Comparison of ENCODE assay signal across 20 cellular contexts in genomic region chr12:54001283-54002187, GRCh38. TPM values are rescaled to one million over a fixed set of nuclear protein-coding genes. Genes with fewer than 3 reads are reported as not detected.
DNase-seq lines count a peak whose midpoint lies in the region; ATAC-seq, FAIRE-seq and TF ChIP-seq lines count a peak whose summit lies in the region.
"Had no signal": no experiment of that assay in that cellular context is flagged by ENCODE, and none has a peak within 500 bp of the region (broad histone marks: within the 10 kb centered on the region; RNA-seq: fewer than 3 reads in every experiment).

No MANE protein-coding gene starts in this region.

- peak overlapping the region; percentile 3 for H3K27ac Mint-ChIP-seq in activated naive CD4-positive, alpha-beta T cell treated with anti-CD3 and anti-CD28 coated beads, Interleukin-2, amount 10 ng/mL, durations not matched to agents 7 days and 5 days
- H3K27ac Mint-ChIP-seq in memory B cell: peak overlapping the region; percentile 52
- H3K27ac Mint-ChIP-seq: activated CD4-positive, alpha-beta memory T cell treated with anti-CD3 and anti-CD28 coated beads for 36 hours had no signal

- intact Hi-C loops in K562 (cut with micrococcal nuclease): no loop called here

- H3F3A ChIP-seq in smooth muscle cell (ENCODE audit: low read depth): no peaks in the 10 kb centered on the region

- 76% methylated on average over 8 of the region's 8 CpGs for WGBS in K562 (ENCODE audit: insufficient coverage, low coverage, missing lambda C conversion rate)
- 37 to 42% methylated on average over 8 of the region's 8 CpGs for WGBS in tibial nerve, 2 donors
- WGBS in smooth muscle cell (ENCODE audit: low lambda C conversion rate): 17% methylated on average over 8 of the region's 8 CpGs

- H3K27me3 Mint-ChIP-seq in activated naive CD4-positive, alpha-beta T cell treated with anti-CD3 and anti-CD28 coated beads, Interleukin-2, amount 10 ng/mL, durations not matched to agents 7 days and 5 days: peaks cover 100% of the 10 kb centered on the region
- H3K27me3 Mint-ChIP-seq in memory B cell: peaks cover 41% of the 10 kb centered on the region

- peak overlapping the region; percentile 94 to 99; a peak in 3 of 4 replicates for H3K9ac ChIP-seq in K562 (ENCODE audit: insufficient read depth in 1 of 2, low read depth in 2 of 2, low read length in 2 of 2)
- H3K9ac ChIP-seq in smooth muscle cell (ENCODE audit: low read depth): no peak overlapping the region

- H3K36me3 ChIP-seq in K562 (ENCODE audit: control insufficient read depth, insufficient read depth, low read length) (no peaks in the 10 kb centered on the region), tibial nerve (peaks cover 0 to 4% (median 0%) of the 10 kb centered on the region in 3 donors), smooth muscle cell (ENCODE audit: low read depth) (no peaks in the 10 kb centered on the region)
- H3K36me3 ChIP-seq: colonic mucosa, thoracic aorta had no signal

- BruUV-seq in K562 (replicated peaks; lab: Mats Ljungman, UMichigan): no TSS peak

- no peak for ATAC-seq in K562
- ATAC-seq in memory B cell (ENCODE audit: low read depth): no peak
- ATAC-seq: left lobe of liver; naive thymus-derived CD8-positive, alpha-beta T cell had no signal

- H4K20me1 ChIP-seq in K562 (replicated peaks; ENCODE audit: control insufficient read depth, insufficient read depth, low read length): no peaks in the 10 kb centered on the region
- no peaks in the 10 kb centered on the region for H4K20me1 ChIP-seq in smooth muscle cell (ENCODE audit: low read depth)

- peaks cover 12% of the 10 kb centered on the region for H3K4me1 Mint-ChIP-seq in activated naive CD4-positive, alpha-beta T cell treated with anti-CD3 and anti-CD28 coated beads, Interleukin-2, amount 10 ng/mL, durations not matched to agents 7 days and 5 days
- peaks cover 12% of the 10 kb centered on the region for H3K4me1 Mint-ChIP-seq in memory B cell

- H3K4me3 Mint-ChIP-seq in activated naive CD4-positive, alpha-beta T cell treated with anti-CD3 and anti-CD28 coated beads, Interleukin-2, amount 10 ng/mL, durations not matched to agents 7 days and 5 days: no peak overlapping the region
- no peak overlapping the region for H3K4me3 Mint-ChIP-seq in memory B cell
- H3K4me3 Mint-ChIP-seq: activated CD4-positive, alpha-beta memory T cell treated with anti-CD3 and anti-CD28 coated beads for 36 hours had no signal

- H3K79me2 ChIP-seq in K562 (ENCODE audit: control insufficient read depth, insufficient read depth, low read length) (peaks cover 29% of the 10 kb centered on the region), smooth muscle cell (ENCODE audit: low read depth) (no peaks in the 10 kb centered on the region)

- H3K9me3 Mint-ChIP-seq in activated naive CD4-positive, alpha-beta T cell treated with anti-CD3 and anti-CD28 coated beads, Interleukin-2, amount 10 ng/mL, durations not matched to agents 7 days and 5 days: no peaks in the 10 kb centered on the region
- H3K9me3 Mint-ChIP-seq in memory B cell: no peaks in the 10 kb centered on the region
- H3K9me3 Mint-ChIP-seq: activated CD4-positive, alpha-beta memory T cell treated with anti-CD3 and anti-CD28 coated beads for 36 hours had no signal

- H3K9me3 ChIP-seq in K562 (replicated peaks; ENCODE audit: control insufficient read depth, insufficient read depth, low read depth, low read length) (no peaks in the 10 kb centered on the region), tibial nerve (no peaks in the 10 kb centered on the region), smooth muscle cell (replicated peaks; ENCODE audit: low read depth) (no peaks in the 10 kb centered on the region)
- H3K9me3 ChIP-seq: colonic mucosa, thoracic aorta had no signal

- TF ChIP-seq EP300 in K562 (IDR thresholded peaks at IDR 0.05; ENCODE audit: low read length) (no peak), tibial nerve (IDR thresholded peaks at IDR 0.05) (no peak)

- H3K9me1 ChIP-seq in K562 (ENCODE audit: control insufficient read depth, insufficient read depth, low read length): no peaks in the 10 kb centered on the region

- no peak for FAIRE-seq in K562 (lab: Jason Lieb, UNC)
- FAIRE-seq: TTC549 had no signal

- H3K27me3 ChIP-seq in K562 (ENCODE audit: control insufficient read depth in 2 of 2, insufficient read depth in 2 of 2, low read length in 2 of 2) (no peaks in the 10 kb centered on the region), tibial nerve (peaks cover 0 to 58% of the 10 kb centered on the region in 2 donors), smooth muscle cell (ENCODE audit: low read depth) (peaks cover 100% of the 10 kb centered on the region)

- H2AFZ ChIP-seq in K562 (ENCODE audit: low read depth, low read length) (no peak overlapping the region), smooth muscle cell (ENCODE audit: low read depth) (no peak overlapping the region)

- TF ChIP-seq POLR2A in K562 (conservative IDR thresholded peaks at IDR 0.05) (no peak), tibial nerve (IDR thresholded peaks at IDR 0.05) (no peak)

- H3K4me1 ChIP-seq in K562 (replicated peaks in 1 of 2; ENCODE audit: control insufficient read depth in 2 of 2, insufficient read depth in 2 of 2, low read length in 2 of 2): peaks cover 40 to 77% of the 10 kb centered on the region in 2 experiments
- peaks cover 0 to 91% (median 11%) of the 10 kb centered on the region in 4 donors for H3K4me1 ChIP-seq in tibial nerve
- H3K4me1 ChIP-seq in smooth muscle cell (ENCODE audit: low read depth): peaks cover 7% of the 10 kb centered on the region

- no peak overlapping the region for H3K27ac ChIP-seq in K562 (ENCODE audit: extremely low read depth, low read depth, low read length)
- peak overlapping the region; percentile 86 to 99 (median 94) for H3K27ac ChIP-seq in tibial nerve
- no peak overlapping the region for H3K27ac ChIP-seq in smooth muscle cell (ENCODE audit: low read depth)
- H3K27ac ChIP-seq: colonic mucosa had no signal

- CTCF ChIA-PET in activated naive CD4-positive, alpha-beta T cell treated with anti-CD3 and anti-CD28 coated beads, Interleukin-2, amount 10 ng/mL, durations not matched to agents 7 days and 5 days (lab: Charles Lee): interaction anchor here (0.7 to 1.6 kb wide), 4 partner anchors 31 to 213 kb away, joined by 3 to 5 read pairs (median 3); partner anchors contain the start of gene HOXC5
- CTCF ChIA-PET in K562 (lab: Yijun Ruan, JAX; ENCODE audit: low intra/inter-chr PET ratio): interaction anchor here (0.6 kb wide), 1 partner anchor 208 kb away, joined by 5 read pairs; no protein-coding TSS in a partner anchor

- H3K4me2 ChIP-seq in K562 (ENCODE audit: insufficient read depth, low read length): no peak overlapping the region
- H3K4me2 ChIP-seq in smooth muscle cell: no peak overlapping the region

- TF ChIP-seq RAD21 in K562 (CRISPR knock-in tag; conservative IDR thresholded peaks at IDR 0.05 in 1 of 2, IDR thresholded peaks at IDR 0.05 in 1 of 2): no peak

- peaks cover 3% of the 10 kb centered on the region for H3K36me3 Mint-ChIP-seq in activated naive CD4-positive, alpha-beta T cell treated with anti-CD3 and anti-CD28 coated beads, Interleukin-2, amount 10 ng/mL, durations not matched to agents 7 days and 5 days
- no peaks in the 10 kb centered on the region for H3K36me3 Mint-ChIP-seq in memory B cell
- H3K36me3 Mint-ChIP-seq: activated CD4-positive, alpha-beta memory T cell treated with anti-CD3 and anti-CD28 coated beads for 36 hours had no signal

- H3K4me3 ChIP-seq in K562 (peak overlapping the region; percentile 71; the same call in 1 of the 2 replicates), tibial nerve (peak overlapping the region in 3 of 4 donors; percentile 51 to 64 (median 57)), smooth muscle cell (no peak overlapping the region)
- H3K4me3 ChIP-seq: colonic mucosa had no signal

- no peak for DNase-seq in activated naive CD4-positive, alpha-beta T cell treated with anti-CD3 and anti-CD28 coated beads, Interleukin-2, amount 10 ng/mL, durations not matched to agents 7 days and 5 days
- no peak for DNase-seq in activated naive CD4-positive, alpha-beta T cell treated with Interleukin-2 at 50 U/mL for 16 hours
- no peak for DNase-seq in K562 (ENCODE audit: extremely low read depth in 1 of 4, low spot score in 3 of 4)
- DNase-seq in memory B cell (ENCODE audit: low spot score in 2 of 2): no peak
- DNase-seq in tibial nerve (ENCODE audit: low spot score in 2 of 2): no peak
- no peak for DNase-seq in smooth muscle cell (lab: John Stamatoyannopoulos, UW; ENCODE audit: unreplicated experiment)
- DNase-seq in GM20000 (ENCODE audit: low spot score): no peak
- no peak for DNase-seq in NAMALWA (ENCODE audit: low spot score)
- DNase-seq: ACHN; activated CD4-positive, alpha-beta memory T cell treated with anti-CD3 and anti-CD28 coated beads for 36 hours; amniotic stem cell; colonic mucosa; GDM1; IMR-90; NCI-H1105 treated with DMSO at 0.1 percent for 48 hours; stimulated activated CD4-positive, alpha-beta T cell treated with anti-CD3 and anti-CD28 coated beads, Interleukin-1b, Interleukin-23, amount 100 ng/mL, for 48 hours had no signal

- no peak for TF ChIP-seq CTCF in K562 (IDR thresholded peaks at IDR 0.05 in 2 of 3, conservative IDR thresholded peaks at IDR 0.05 in 1 of 3; ENCODE audit: insufficient read depth in 2 of 3, low read depth in 1 of 3, low read length in 3 of 3)
- TF ChIP-seq CTCF in tibial nerve (IDR thresholded peaks at IDR 0.05): no peak
- TF ChIP-seq CTCF in smooth muscle cell (IDR thresholded peaks at IDR 0.05; ENCODE audit: borderline replicate concordance, insufficient read depth, poor library complexity, severe bottlenecking): no peak
- TF ChIP-seq CTCF in GM20000 (IDR thresholded peaks at IDR 0.05; ENCODE audit: extremely low read depth, missing control alignments): no peak

- in situ Hi-C loops in K562 (cut with MboI): no loop called here

- POLR2A ChIA-PET in K562 (lab: Yijun Ruan, JAX): interaction anchor here (0.6 to 5.6 kb wide), 8 partner anchors 10 to 190 kb away, joined by 3 to 43 read pairs (median 4); partner anchors contain the start of gene HOXC10

RNA-seq across cellular contexts. Expression of gene HOXC9, which starts 1.6 kb away (rescaled TPM):
- 7.4 and 10.3 TPM in 2 replicates for total RNA-seq in K562 (2011; cell fraction: chromatin; rRNA removed; ENCODE audit: low replicate concordance)
- total RNA-seq in K562 (2011; cell fraction: nucleolus; rRNA removed): 2.7 and 2.9 TPM in 2 replicates
- total RNA-seq in K562 (2011; cell fraction: nucleoplasm; rRNA removed): 2.9 and 3.5 TPM in 2 replicates
- total RNA-seq in K562 (2014; rRNA removed) (10.5 and 13.9 TPM in 2 replicates), K562 (2014; rRNA removed; fragmentation: Illumina TruSeq; extraction: Trizol) (5.7 and 8.0 TPM in 2 replicates), K562 (2015; rRNA removed; fragmentation: Illumina TruSeq; extraction: Trizol) (10.4 and 10.9 TPM in 2 replicates), K562 (2021) (9.3 and 9.9 TPM in 2 replicates), tibial nerve (10 to 100 TPM in 1 of 4 donors, 1 to 10 TPM in 3; 4.4 to 10.5 (median 7.9) TPM), smooth muscle cell (0.54 and 1.2 TPM in 2 replicates)
- polyA plus RNA-seq in K562 (2011; rRNA removed) (1.1 and 1.7 TPM in 2 replicates), K562 (2014; fragmentation: Illumina TruSeq; extraction: Trizol) (8.8 and 9.9 TPM in 2 replicates), K562 (2014; fragmentation: Nextera tagmentation; extraction: Ambion mirVana) (1 to 10 TPM; 1.9 to 2.2 TPM), K562 (2014; rRNA removed) (5.1 and 10.4 TPM in 2 replicates), smooth muscle cell (2.5 and 2.7 TPM in 2 replicates)
- 3.4 and 8.0 TPM in 2 replicates for polyA plus RNA-seq in K562 (2011; cell fraction: cytosol; rRNA removed)
- 6.2 and 13.4 TPM in 2 replicates for polyA plus RNA-seq in K562 (2011; cell fraction: nucleus; rRNA removed)
- polyA plus RNA-seq in K562 (2012): 8.6 and 12.0 TPM in 2 replicates
- 0.57 and 1.2 TPM in 2 replicates for polyA minus RNA-seq in K562 (2011; rRNA and poly(A)+ RNA removed)
- 1.7 and 2.6 TPM in 2 replicates for polyA minus RNA-seq in K562 (2011; cell fraction: cytosol; rRNA and poly(A)+ RNA removed)
- polyA minus RNA-seq in K562 (2011; cell fraction: nucleus; rRNA and poly(A)+ RNA removed): 1.8 and 1.9 TPM in 2 replicates
- total RNA-seq: activated CD4-positive, alpha-beta memory T cell treated with anti-CD3 and anti-CD28 coated beads for 36 hours; colonic mucosa; IMR-90; left lobe of liver; naive thymus-derived CD8-positive, alpha-beta T cell; thoracic aorta had no signal
- polyA plus RNA-seq: naive thymus-derived CD8-positive, alpha-beta T cell had no signal

RNA-seq across cellular contexts. Expression of gene HOXC8, which starts 7.2 kb away (rescaled TPM):
- 6.6 and 8.3 TPM in 2 replicates for total RNA-seq in K562 (2011; cell fraction: chromatin; rRNA removed; ENCODE audit: low replicate concordance)
- total RNA-seq in K562 (2011; cell fraction: nucleolus; rRNA removed): 2.4 and 3.2 TPM in 2 replicates
- total RNA-seq in K562 (2011; cell fraction: nucleoplasm; rRNA removed): 2.1 and 2.4 TPM in 2 replicates
- total RNA-seq in K562 (2014; rRNA removed) (0.32 and 0.57 TPM in 2 replicates), K562 (2014; rRNA removed; fragmentation: Illumina TruSeq; extraction: Trizol) (0.62 and 0.80 TPM in 2 replicates), K562 (2015; rRNA removed; fragmentation: Illumina TruSeq; extraction: Trizol) (0.53 and 0.76 TPM in 2 replicates), K562 (2021) (0.72 and 0.95 TPM in 2 replicates), tibial nerve (1 to 10 TPM in 3 of 4 donors, under 1 TPM in 1; 0.98 to 2.3 (median 2.0) TPM), smooth muscle cell (1.4 and 1.6 TPM in 2 replicates)
- polyA plus RNA-seq in K562 (2011; rRNA removed) (0.57 TPM in 2 replicates), K562 (2014; fragmentation: Illumina TruSeq; extraction: Trizol) (1.3 and 1.4 TPM in 2 replicates), K562 (2014; fragmentation: Nextera tagmentation; extraction: Ambion mirVana) (under 1 TPM; 0.20 to 0.21 TPM), K562 (2014; rRNA removed) (0.94 and 1.1 TPM in 2 replicates), smooth muscle cell (3.8 and 4.4 TPM in 2 replicates)
- polyA plus RNA-seq in K562 (2011; cell fraction: cytosol; rRNA removed): 0.29 and 0.31 TPM in 2 replicates
- 1.9 and 3.0 TPM in 2 replicates for polyA plus RNA-seq in K562 (2011; cell fraction: nucleus; rRNA removed)
- 0.62 and 1.4 TPM in 2 replicates for polyA plus RNA-seq in K562 (2012)
- polyA minus RNA-seq in K562 (2011; rRNA and poly(A)+ RNA removed): 0.11 and 0.42 TPM in 2 replicates
- not detected in 2 replicates for polyA minus RNA-seq in K562 (2011; cell fraction: cytosol; rRNA and poly(A)+ RNA removed)
- 0.81 and 0.89 TPM in 2 replicates for polyA minus RNA-seq in K562 (2011; cell fraction: nucleus; rRNA and poly(A)+ RNA removed)
- total RNA-seq: activated CD4-positive, alpha-beta memory T cell treated with anti-CD3 and anti-CD28 coated beads for 36 hours; colonic mucosa; left lobe of liver; naive thymus-derived CD8-positive, alpha-beta T cell; thoracic aorta had no signal
- polyA plus RNA-seq: naive thymus-derived CD8-positive, alpha-beta T cell had no signal

RNA-seq across cellular contexts. Expression of gene HOXC10, which starts 16.6 kb away (rescaled TPM):
- 0.25 TPM in 1 of 2 replicates, not detected in the other for total RNA-seq in K562 (2011; cell fraction: chromatin; rRNA removed; ENCODE audit: low replicate concordance)
- total RNA-seq in K562 (2011; cell fraction: nucleolus; rRNA removed): 0.53 TPM in 1 of 2 replicates, not detected in the other
- 0.46 TPM in 1 of 2 replicates, not detected in the other for total RNA-seq in K562 (2011; cell fraction: nucleoplasm; rRNA removed)
- total RNA-seq in K562 (2014; rRNA removed) (0.08 and 0.14 TPM in 2 replicates), K562 (2014; rRNA removed; fragmentation: Illumina TruSeq; extraction: Trizol) (not detected in 2 replicates), K562 (2015; rRNA removed; fragmentation: Illumina TruSeq; extraction: Trizol) (0.23 TPM in 1 of 2 replicates, not detected in the other), K562 (2021) (0.35 and 0.69 TPM in 2 replicates), tibial nerve (1 to 10 TPM; 1.7 to 6.1 (median 2.5) TPM), smooth muscle cell (not detected in 2 replicates)
- polyA plus RNA-seq in K562 (2011; rRNA removed) (0.08 and 0.13 TPM in 2 replicates), K562 (2014; fragmentation: Illumina TruSeq; extraction: Trizol) (0.37 and 0.77 TPM in 2 replicates), K562 (2014; fragmentation: Nextera tagmentation; extraction: Ambion mirVana) (under 1 TPM; 0.25 to 0.42 TPM), K562 (2014; rRNA removed) (0.63 and 0.73 TPM in 2 replicates), smooth muscle cell (0.66 and 0.67 TPM in 2 replicates)
- 0.15 and 0.33 TPM in 2 replicates for polyA plus RNA-seq in K562 (2011; cell fraction: cytosol; rRNA removed)
- polyA plus RNA-seq in K562 (2011; cell fraction: nucleus; rRNA removed): 0.21 TPM in 1 of 2 replicates, not detected in the other
- polyA plus RNA-seq in K562 (2012): 0.64 and 0.75 TPM in 2 replicates
- polyA minus RNA-seq in K562 (2011; rRNA and poly(A)+ RNA removed): 0.24 TPM in 1 of 2 replicates, not detected in the other
- 0.64 and 1.6 TPM in 2 replicates for polyA minus RNA-seq in K562 (2011; cell fraction: cytosol; rRNA and poly(A)+ RNA removed)
- 0.67 TPM in 2 replicates for polyA minus RNA-seq in K562 (2011; cell fraction: nucleus; rRNA and poly(A)+ RNA removed)
- total RNA-seq: activated CD4-positive, alpha-beta memory T cell treated with anti-CD3 and anti-CD28 coated beads for 36 hours; colonic mucosa; IMR-90; naive thymus-derived CD8-positive, alpha-beta T cell; thoracic aorta had no signal
- polyA plus RNA-seq: naive thymus-derived CD8-positive, alpha-beta T cell had no signal

RNA-seq across cellular contexts. Expression of gene HOXC6, which starts 26.7 kb away (rescaled TPM):
- total RNA-seq in K562 (2011; cell fraction: chromatin; rRNA removed; ENCODE audit: low replicate concordance): 7.1 and 7.3 TPM in 2 replicates
- total RNA-seq in K562 (2011; cell fraction: nucleolus; rRNA removed): 2.8 and 3.0 TPM in 2 replicates
- 3.9 and 4.4 TPM in 2 replicates for total RNA-seq in K562 (2011; cell fraction: nucleoplasm; rRNA removed)
- total RNA-seq in K562 (2014; rRNA removed) (0.73 and 1.00 TPM in 2 replicates), K562 (2014; rRNA removed; fragmentation: Illumina TruSeq; extraction: Trizol) (0.57 and 1.0 TPM in 2 replicates), K562 (2015; rRNA removed; fragmentation: Illumina TruSeq; extraction: Trizol) (1.4 TPM in 2 replicates), K562 (2021) (3.2 and 4.0 TPM in 2 replicates), tibial nerve (10 to 100 TPM in 1 of 4 donors, 1 to 10 TPM in 3; 3.6 to 17.3 (median 7.2) TPM), smooth muscle cell (3.0 and 3.1 TPM in 2 replicates)
- polyA plus RNA-seq in K562 (2011; rRNA removed) (2.0 and 2.8 TPM in 2 replicates), K562 (2014; fragmentation: Illumina TruSeq; extraction: Trizol) (3.4 and 3.5 TPM in 2 replicates), K562 (2014; fragmentation: Nextera tagmentation; extraction: Ambion mirVana) (under 1 TPM; 0.06 to 0.13 TPM), K562 (2014; rRNA removed) (2.3 and 3.5 TPM in 2 replicates), smooth muscle cell (8.3 and 12.3 TPM in 2 replicates)
- polyA plus RNA-seq in K562 (2011; cell fraction: cytosol; rRNA removed): 1.5 and 1.8 TPM in 2 replicates
- polyA plus RNA-seq in K562 (2011; cell fraction: nucleus; rRNA removed): 4.0 and 6.5 TPM in 2 replicates
- polyA plus RNA-seq in K562 (2012): 2.8 and 3.8 TPM in 2 replicates
- 1.2 and 1.4 TPM in 2 replicates for polyA minus RNA-seq in K562 (2011; rRNA and poly(A)+ RNA removed)
- polyA minus RNA-seq in K562 (2011; cell fraction: cytosol; rRNA and poly(A)+ RNA removed): 0.64 and 0.76 TPM in 2 replicates
- polyA minus RNA-seq in K562 (2011; cell fraction: nucleus; rRNA and poly(A)+ RNA removed): 0.94 and 2.2 TPM in 2 replicates
- total RNA-seq: activated CD4-positive, alpha-beta memory T cell treated with anti-CD3 and anti-CD28 coated beads for 36 hours; IMR-90; left lobe of liver; naive thymus-derived CD8-positive, alpha-beta T cell; thoracic aorta had no signal
- polyA plus RNA-seq: naive thymus-derived CD8-positive, alpha-beta T cell had no signal

RNA-seq across cellular contexts. Expression of gene HOTAIR, which starts 26.8 kb away (rescaled TPM):
- total RNA-seq in K562 (2011; cell fraction: chromatin; rRNA removed; ENCODE audit: low replicate concordance): not detected in 2 replicates
- total RNA-seq in K562 (2011; cell fraction: nucleolus; rRNA removed): not detected in 2 replicates
- not detected in 2 replicates for total RNA-seq in K562 (2011; cell fraction: nucleoplasm; rRNA removed)
- total RNA-seq in K562 (2014; rRNA removed) (not detected in 2 replicates), K562 (2014; rRNA removed; fragmentation: Illumina TruSeq; extraction: Trizol) (not detected in 2 replicates), K562 (2015; rRNA removed; fragmentation: Illumina TruSeq; extraction: Trizol) (not detected in 2 replicates), K562 (2021) (not detected in 2 replicates), tibial nerve (under 1 TPM in 3 of 4 donors, not detected in 1; 0.20 to 0.42 (median 0.30) TPM), smooth muscle cell (not detected in 2 replicates)
- polyA plus RNA-seq in K562 (2011; rRNA removed) (0.03 and 0.04 TPM in 2 replicates), K562 (2014; fragmentation: Illumina TruSeq; extraction: Trizol) (not detected in 2 replicates), K562 (2014; fragmentation: Nextera tagmentation; extraction: Ambion mirVana) (not detected), K562 (2014; rRNA removed) (0.15 TPM in 1 of 2 replicates, not detected in the other), smooth muscle cell (0.43 and 0.51 TPM in 2 replicates)
- polyA plus RNA-seq in K562 (2011; cell fraction: cytosol; rRNA removed): 0.03 TPM in 1 of 2 replicates, not detected in the other
- polyA plus RNA-seq in K562 (2011; cell fraction: nucleus; rRNA removed): 0.13 TPM in 2 replicates
- polyA plus RNA-seq in K562 (2012): not detected in 2 replicates
- polyA minus RNA-seq in K562 (2011; rRNA and poly(A)+ RNA removed): not detected in 2 replicates
- not detected in 2 replicates for polyA minus RNA-seq in K562 (2011; cell fraction: cytosol; rRNA and poly(A)+ RNA removed)
- polyA minus RNA-seq in K562 (2011; cell fraction: nucleus; rRNA and poly(A)+ RNA removed): not detected in 2 replicates
- total RNA-seq: activated CD4-positive, alpha-beta memory T cell treated with anti-CD3 and anti-CD28 coated beads for 36 hours; colonic mucosa; IMR-90; left lobe of liver; naive thymus-derived CD8-positive, alpha-beta T cell; thoracic aorta had no signal
- polyA plus RNA-seq: IMR-90; naive thymus-derived CD8-positive, alpha-beta T cell had no signal

Comparison
In these comparisons a context has a peak if more than half of its experiments do, and no peak if none do; other contexts are left out.
1. H3K27ac ChIP-seq: peak in tibial nerve (4 of 4); none in K562 (single experiment) and smooth muscle cell (single experiment).